ENCODE assay signal across 21 cellular contexts in genomic region chr3:13207578-13207922, GRCh38.
"Had no signal": no experiment of that assay in that cellular context is flagged by ENCODE, and none has a peak within 500 bp of the region (broad histone marks: within the 10 kb centered on the region; RNA-seq: fewer than 3 reads in every experiment).

No MANE protein-coding gene starts in this region.

- DNase-seq: Kasumi-1, MM.1S, NCI-H1092 treated with DMSO at 0.1 percent for 48 hours, NCI-H1436, NCI-H187, NCI-H2029, NCI-H2081 treated with DMSO at 0.1 percent for 48 hours, NCI-H2171, NCI-H226, NCI-H446, NCI-H510A, NCI-H524 treated with DMSO at 0.1 percent for 48 hours, NCI-H69, NCI-H774, Right ventricle myocardium superior, RPMI8226, SIG-M5 had no signal

- H3K9me3 ChIP-seq: SJSA1 had no signal

- H3K4me3 ChIP-seq: K562, SJSA1, SK-N-MC had no signal

- H3K4me1 ChIP-seq: SJSA1 had no signal

- H3K4me2 ChIP-seq: KMS-11 had no signal

- H3K9ac ChIP-seq: KMS-11 had no signal

- ATAC-seq: K562 had no signal

- H3K36me3 ChIP-seq: SJSA1 had no signal

- H3K27ac ChIP-seq: KMS-11, SJSA1, SK-N-MC had no signal

- H3K27me3 ChIP-seq: SJSA1 had no signal
